Comparison of ENCODE assay signal across 1 cellular context in genomic region chr10:133245439-133246235, GRCh38.
TF ChIP-seq lines count a peak whose summit lies in the region.

No MANE protein-coding gene starts in this region.

TF ChIP-seq in K562, 482 proteins besides CTCF, POLR2A, EP300 and RAD21 (continued from another document and continues in another):
- TF ChIP-seq MIER1 (IDR thresholded peaks at IDR 0.05; ENCODE audit: low read depth) (no peak), DACH1 (IDR thresholded peaks at IDR 0.05; ENCODE audit: partially characterized antibody) (peak; percentile 35), HOXB6 (CRISPR knock-in tag; IDR thresholded peaks at IDR 0.05; ENCODE audit: borderline replicate concordance) (no peak), USF2 (CRISPR knock-in tag; IDR thresholded peaks at IDR 0.05) (no peak), HNRNPLL (IDR thresholded peaks at IDR 0.05; ENCODE audit: low read depth, low read length, poor library complexity, severe bottlenecking) (no peak), GATAD2A (IDR thresholded peaks at IDR 0.05) (0 out of 2 replicates have a peak, but pooled peaks have one; percentile 48), PREB (CRISPR knock-in tag; IDR thresholded peaks at IDR 0.05) (no peak), HMG20B (CRISPR knock-in tag; IDR thresholded peaks at IDR 0.05) (no peak), FOSL1 (tag; conservative IDR thresholded peaks at IDR 0.05) (peak; percentile 60; the same call in 1 of the 2 replicates), L3MBTL2 (IDR thresholded peaks at IDR 0.05) (peak; percentile 19; the same call in 1 of the 2 replicates), TRIM25 (IDR thresholded peaks at IDR 0.05; ENCODE audit: borderline replicate concordance) (no peak), MEF2D (tag; conservative IDR thresholded peaks at IDR 0.05; ENCODE audit: low read depth) (no peak), ZBTB12 (CRISPR knock-in tag; IDR thresholded peaks at IDR 0.05) (no peak), CEBPG (CRISPR knock-in tag; IDR thresholded peaks at IDR 0.05) (no peak), CEBPG (tag; conservative IDR thresholded peaks at IDR 0.05 in 1 of 2, IDR thresholded peaks at IDR 0.05 in 1 of 2) (no peak), ARID3B (CRISPR knock-in tag; IDR thresholded peaks at IDR 0.05; ENCODE audit: borderline replicate concordance) (no peak), CREM (IDR thresholded peaks at IDR 0.05; ENCODE audit: low read depth) (0 out of 2 replicates have a peak, but pooled peaks have one; percentile 3), WHSC1 (IDR thresholded peaks at IDR 0.05; ENCODE audit: low read length) (no peak), MAZ (CRISPR knock-in tag; conservative IDR thresholded peaks at IDR 0.05 in 1 of 2, IDR thresholded peaks at IDR 0.05 in 1 of 2) (peak; percentile 83 to 85), ZNF79 (CRISPR knock-in tag; IDR thresholded peaks at IDR 0.05; ENCODE audit: low read depth) (no peak), MAFF (IDR thresholded peaks at IDR 0.05; ENCODE audit: low read length) (no peak), ZNF655 (CRISPR knock-in tag; IDR thresholded peaks at IDR 0.05) (no peak), NRF1 (conservative IDR thresholded peaks at IDR 0.05 in 1 of 2, IDR thresholded peaks at IDR 0.05 in 1 of 2) (peak in 1 of 2 experiments; percentile 48; a peak in 1 of 4 replicates), ATF7 (IDR thresholded peaks at IDR 0.05) (peak; percentile 57; the same call in 1 of the 2 replicates), ZBTB33 (CRISPR knock-in tag; IDR thresholded peaks at IDR 0.05) (peak; percentile 68), ZNF212 (CRISPR knock-in tag; IDR thresholded peaks at IDR 0.05) (no peak), HBP1 (CRISPR knock-in tag; IDR thresholded peaks at IDR 0.05) (no peak), HES1 (IDR thresholded peaks at IDR 0.05; ENCODE audit: low read depth) (peak; percentile 55; the same call in 1 of the 2 replicates), TEAD1 (CRISPR knock-in tag; IDR thresholded peaks at IDR 0.05) (0 out of 4 replicates have a peak, but pooled peaks of 1 of the 2 experiments have one; percentile 5), PRPF4 (IDR thresholded peaks at IDR 0.05; ENCODE audit: insufficient read depth, low read depth, low read length, poor library complexity, severe bottlenecking) (no peak), ZNF507 (tag; conservative IDR thresholded peaks at IDR 0.05) (no peak), BCOR (IDR thresholded peaks at IDR 0.05) (peak; percentile 45), SP2 (IDR thresholded peaks at IDR 0.05; ENCODE audit: extremely low read depth, low read depth, low read length, poor library complexity, severe bottlenecking) (no peak), TFAP4 (CRISPR knock-in tag; IDR thresholded peaks at IDR 0.05; ENCODE audit: borderline replicate concordance) (peak; percentile 88), ZNF609 (CRISPR knock-in tag; IDR thresholded peaks at IDR 0.05; ENCODE audit: borderline replicate concordance) (no peak), ZEB2 (IDR thresholded peaks at IDR 0.05) (peak; percentile 45; the same call in 1 of the 2 replicates), ZFX (CRISPR knock-in tag; IDR thresholded peaks at IDR 0.05) (peak; percentile 70), ETV5 (CRISPR knock-in tag; IDR thresholded peaks at IDR 0.05; ENCODE audit: low read depth) (peak; percentile 85), HNRNPL (IDR thresholded peaks at IDR 0.05; ENCODE audit: low read depth, low read length) (no peak), HDAC1 (IDR thresholded peaks at IDR 0.05) (peak in 1 of 2 experiments; percentile 76; a peak in 2 of 4 replicates), ZNF224 (CRISPR knock-in tag; IDR thresholded peaks at IDR 0.05) (no peak), U2AF1 (optimal IDR thresholded peaks at IDR 0.05; ENCODE audit: low read depth, low read length) (no peak), ZNF324 (CRISPR knock-in tag; IDR thresholded peaks at IDR 0.05) (no peak), MYNN (IDR thresholded peaks at IDR 0.05) (0 out of 2 replicates have a peak, but pooled peaks have one; percentile 11), MYNN (CRISPR knock-in tag; IDR thresholded peaks at IDR 0.05) (no peak)
